Comparison of ENCODE assay signal across 9 cellular contexts in the genomic region with DNA sequence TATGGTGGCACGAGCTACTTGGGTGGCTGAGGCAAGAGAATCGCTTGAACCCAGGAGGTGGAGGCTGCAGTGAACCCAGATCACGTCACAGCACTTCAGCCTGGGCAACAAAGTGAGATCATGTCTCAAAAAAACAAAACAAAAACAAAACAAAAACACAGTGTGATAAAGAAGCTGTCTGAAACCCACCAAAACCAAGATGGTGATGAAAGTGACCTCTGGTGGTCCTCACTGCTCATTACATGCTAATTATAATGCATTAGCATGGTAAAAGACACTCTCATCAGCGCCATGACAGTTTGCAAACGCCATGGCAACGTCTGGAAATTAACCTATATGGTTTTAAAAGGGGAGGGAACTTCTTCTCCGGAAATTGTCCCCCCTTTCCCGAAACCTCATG. TPM values are rescaled to one million over a fixed set of nuclear protein-coding genes. Genes with fewer than 3 reads are reported as not detected.
DNase-seq lines count a peak whose midpoint lies in the region; ATAC-seq and TF ChIP-seq lines count a peak whose summit lies in the region.
"Had no signal": no experiment of that assay in that cellular context is flagged by ENCODE, and none has a peak within 500 bp of the region (broad histone marks: within the 10 kb centered on the region; RNA-seq: fewer than 3 reads in every experiment).

No MANE protein-coding gene starts in this region.

- H3K4me1 ChIP-seq in adipocyte (ENCODE audit: control insufficient read depth, insufficient read depth, low read length) (no peaks in the 10 kb centered on the region), thoracic aorta (ENCODE audit: control insufficient read depth in 1 of 2, low read depth in 2 of 2) (no peaks in the 10 kb centered on the region)

- ATAC-seq in thoracic aorta (ENCODE audit: insufficient number of reproducible peaks, low FRiP score, low read depth) (no peak), HG03457 (IDR thresholded peaks at IDR 0.05; ENCODE audit: unreplicated experiment) (no peak)

- H3K9ac ChIP-seq in adipocyte (ENCODE audit: low read length): no peak overlapping the region

- H3K9me3 ChIP-seq in adipocyte (ENCODE audit: control insufficient read depth, low read length) (no peaks in the 10 kb centered on the region), thoracic aorta (no peaks in the 10 kb centered on the region)

- DNase-seq in EL: peak; percentile 66
- no peak for DNase-seq in GM20000 (ENCODE audit: low spot score)
- DNase-seq in NB4 (ENCODE audit: low read depth): peak; percentile 40
- peak; percentile 62 for DNase-seq in adipocyte (ENCODE audit: low read depth)
- peak; percentile 33 for DNase-seq in inferior parietal cortex (ENCODE audit: extremely low spot score)
- no peak for DNase-seq in thoracic aorta (ENCODE audit: low spot score)
- no peak for DNase-seq in COR-L47 (lab: John Stamatoyannopoulos, UW)
- DNase-seq: right cardiac atrium had no signal

- no peak for TF ChIP-seq POLR2A in NB4 (IDR thresholded peaks at IDR 0.05; ENCODE audit: extremely low read depth, insufficient read length)

- TF ChIP-seq CTCF in GM20000 (IDR thresholded peaks at IDR 0.05; ENCODE audit: extremely low read depth, missing control alignments): peak; percentile 34
- TF ChIP-seq CTCF in NB4 (IDR thresholded peaks at IDR 0.05; ENCODE audit: low read depth, low read length): peak; percentile 37
- TF ChIP-seq CTCF in thoracic aorta (IDR thresholded peaks at IDR 0.05): peak; percentile 57

- H3K36me3 ChIP-seq in adipocyte (ENCODE audit: control insufficient read depth, insufficient read depth, low read length, severe bottlenecking) (no peaks in the 10 kb centered on the region), thoracic aorta (no peaks in the 10 kb centered on the region)

- no peaks in the 10 kb centered on the region for H3K27me3 ChIP-seq in adipocyte (replicated peaks; ENCODE audit: control insufficient read depth, insufficient read depth, low read length)
- H3K27me3 ChIP-seq in thoracic aorta (replicated peaks; ENCODE audit: insufficient read depth): no peaks in the 10 kb centered on the region

- no peak overlapping the region for H3K27ac ChIP-seq in thoracic aorta

- H3K4me3 ChIP-seq in NB4 (ENCODE audit: low read depth, low read length) (no peak overlapping the region), adipocyte (ENCODE audit: low read length) (no peak overlapping the region), thoracic aorta (no peak overlapping the region)

RNA-seq across cellular contexts. Expression of a gene that starts 29.4 kb away (rescaled TPM):
- total RNA-seq in thoracic aorta: 1 to 10 TPM; 5.0 to 5.9 TPM

RNA-seq across cellular contexts. Expression of a gene that starts 36.2 kb away (rescaled TPM):
- 10 to 100 TPM; 24.0 to 35.6 TPM for total RNA-seq in thoracic aorta

Comparison
In these comparisons a context has a peak if more than half of its experiments do, and no peak if none do; other contexts are left out.
1. DNase-seq: peak in EL (single experiment), NB4 (single experiment), adipocyte (single experiment) and inferior parietal cortex (single experiment); none in GM20000 (single experiment), thoracic aorta (single experiment) and COR-L47 (single experiment).
2. Peak in every context shown above with its lines, with median percentiles within 50 percentile points of each other: CTCF ChIP-seq.